26 cellular contexts compared by ENCODE assay signal in genomic region chr4:131248314-131248713, GRCh38.
"Had no signal": no experiment of that assay in that cellular context is flagged by ENCODE, and none has a peak within 500 bp of the region (broad histone marks: within the 10 kb centered on the region; RNA-seq: fewer than 3 reads in every experiment).

No MANE protein-coding gene starts in this region.

- H3K27me3 ChIP-seq: ascending aorta, cardiac muscle cell, colonic mucosa had no signal

- DNase-seq: activated CD4-positive, alpha-beta T cell treated with anti-CD3 and anti-CD28 coated beads, Interleukin-2, amount 10 ng/mL, durations not matched to agents 24 days and 14 days; activated CD4-positive, alpha-beta T cell treated with anti-CD3 and anti-CD28 coated beads, Interleukin-2, amount 50 U/mL, for 4 hours; activated CD8-positive, alpha-beta T cell treated with anti-CD3 and anti-CD28 coated beads for 36 hours; activated effector memory CD4-positive, alpha-beta T cell treated with anti-CD3 and anti-CD28 coated beads, Interleukin-2, amount 50 U/mL, for 16 hours; activated naive CD4-positive, alpha-beta T cell treated with Interleukin-2 at 50 U/mL for 16 hours; activated naive CD8-positive, alpha-beta T cell treated with anti-CD3 and anti-CD28 coated beads, Interleukin-2, amount 10 ng/mL, durations not matched to agents 7 days and 5 days; activated T-cell treated with anti-CD3 and anti-CD28 coated beads, Interleukin-2, amount 50 U/mL, for 1 hour; activated T-cell treated with anti-CD3 and anti-CD28 coated beads, Interleukin-2, amount 50 U/mL, for 72 hours; amygdala; colonic mucosa; NCI-H1105; NCI-H1417 treated with DMSO at 0.1 percent for 48 hours; NCI-H187 treated with DMSO at 0.1 percent for 48 hours; NCI-H2081 treated with DMSO at 0.1 percent for 48 hours; NCI-H345; NCI-H524 treated with DMSO at 0.1 percent for 48 hours; NK-92 treated with Interleukin-12 subunit alpha and Interleukin-12 subunit beta, amount 100 ng/mL, for 24 hours; OCI-M1; Right ventricle myocardium superior; SW 1271; T-helper 1 cell; T-helper 2 cell; T-helper 9 cell had no signal

- H3K9me3 ChIP-seq: ascending aorta, colonic mucosa had no signal

- ATAC-seq: activated CD8-positive, alpha-beta T cell treated with anti-CD3 and anti-CD28 coated beads for 36 hours; activated T-cell treated with anti-CD3 and anti-CD28 coated beads, Interleukin-2, amount 50 U/mL, for 72 hours; activated T-helper 17 cell treated with anti-CD3 and anti-CD28 coated beads, Interleukin-2, amount 50 U/mL, for 72 hours had no signal

- H3K4me1 ChIP-seq: ascending aorta, colonic mucosa had no signal

- H3K27ac ChIP-seq: ascending aorta, cardiac muscle cell, colonic mucosa had no signal

- H3K4me3 ChIP-seq: ascending aorta, cardiac muscle cell, colonic mucosa had no signal

- H3K36me3 ChIP-seq: ascending aorta, cardiac muscle cell, colonic mucosa had no signal
